ENCODE assay signal across 8 cellular contexts in the genomic region with DNA sequence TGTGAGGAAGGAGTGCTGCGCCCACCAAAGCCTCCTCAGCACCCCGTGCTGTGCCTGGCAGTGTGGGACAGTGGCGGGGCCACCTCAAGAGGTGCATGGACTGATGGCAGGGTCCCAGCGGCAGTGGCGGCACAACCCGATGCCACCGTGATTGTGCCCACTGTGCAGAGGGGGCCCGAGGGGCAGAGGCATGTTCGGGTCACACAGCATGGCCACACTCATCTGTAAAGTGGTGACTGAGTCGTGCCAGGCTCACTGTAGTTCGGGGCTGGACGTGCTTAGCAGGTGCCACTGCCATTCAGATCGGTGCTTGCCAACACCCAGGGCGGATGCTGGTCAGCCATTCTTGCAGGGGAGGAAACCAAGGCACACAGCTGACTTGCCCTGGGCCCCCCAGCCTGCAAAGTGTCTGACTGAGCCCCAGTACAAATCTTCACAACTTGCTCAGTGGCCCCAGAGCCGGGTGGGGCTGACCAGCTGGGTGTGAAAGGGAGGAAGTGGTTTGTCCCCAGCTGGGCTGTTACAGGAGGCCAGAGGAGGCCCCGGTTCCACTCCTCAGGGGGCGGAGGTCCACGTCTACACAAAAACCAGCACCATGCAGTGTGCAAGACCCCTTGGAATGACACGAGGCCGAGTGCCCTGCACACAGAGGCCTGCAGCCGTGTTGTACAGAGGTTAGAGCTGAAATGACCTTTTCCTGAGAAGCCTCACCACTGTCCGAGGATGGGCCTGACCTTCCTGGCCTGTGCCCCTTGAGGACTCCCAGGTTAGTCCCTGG. TPM values are rescaled to one million over a fixed set of nuclear protein-coding genes. Genes with fewer than 3 reads are reported as not detected.
A peak's percentile ranks its signal among the peaks of the same experiment; 100 is the strongest.
DNase-seq lines count a peak whose midpoint lies in the region; ATAC-seq, FAIRE-seq and TF ChIP-seq lines count a peak whose summit lies in the region.

No MANE protein-coding gene starts in this region.

- H3K9me3 ChIP-seq in HepG2 (ENCODE audit: low read length), result no peaks in the 10 kb centered on the region
- peaks cover 5% of the 10 kb centered on the region; the same call in 1 of the 2 replicates for H3K9me3 ChIP-seq in PC-9 (ENCODE audit: insufficient read depth, low read depth)
- H3K9me3 ChIP-seq in MG63, result peaks cover 6% of the 10 kb centered on the region; the same call in 1 of the 2 replicates

- peak; percentile 41 for DNase-seq in stimulated activated CD4-positive, alpha-beta T cell treated with anti-CD3 and anti-CD28 coated beads, Interleukin-4, amount 100 ng/mL, for 24 hours
- DNase-seq in stimulated activated CD4-positive, alpha-beta T cell treated with anti-CD3 and anti-CD28 coated beads, Interleukin-4, amount 100 ng/mL, for 4 hours, result no peak
- DNase-seq in activated CD4-positive, alpha-beta T cell treated with anti-CD3 and anti-CD28 coated beads, Interleukin-2, amount 50 U/mL, for 48 hours, result peak; percentile 51 to 53
- DNase-seq in HepG2 (ENCODE audit: low spot score) (no peak), PC-9 (no peak), AG08396 (ENCODE audit: low spot score) (no peak), dedifferentiated amniotic fluid mesenchymal stem cell (ENCODE audit: extremely low spot score) (no peak), MG63 (no peak)

- POLR2A ChIA-PET in HepG2 (lab: Yijun Ruan, JAX) (no interaction called here), PC-9 (lab: Charles Lee; ENCODE audit: unreplicated experiment) (no interaction called here)

- no peaks in the 10 kb centered on the region for H3K9me2 ChIP-seq in PC-9 (ENCODE audit: insufficient read depth)

- H3K9ac ChIP-seq in HepG2 (ENCODE audit: insufficient read depth, low read depth, low read length), result 0 out of 2 replicates have a peak overlapping the region, but pooled peaks have one; percentile 53

- no peaks in the 10 kb centered on the region for H4K20me1 ChIP-seq in HepG2 (ENCODE audit: insufficient read depth, low read length)
- no peaks in the 10 kb centered on the region for H4K20me1 ChIP-seq in PC-9 (ENCODE audit: insufficient read depth)

- H3K79me2 ChIP-seq in HepG2 (ENCODE audit: insufficient read depth, low read length) (no peaks in the 10 kb centered on the region), PC-9 (ENCODE audit: low read depth) (no peaks in the 10 kb centered on the region)

- H3K4me1 ChIP-seq in HepG2 (ENCODE audit: insufficient read depth, low read length) (peaks cover 34% of the 10 kb centered on the region), PC-9 (replicated peaks; ENCODE audit: insufficient read depth) (peaks cover 14% of the 10 kb centered on the region)

- TF ChIP-seq EP300 in HepG2 (IDR thresholded peaks at IDR 0.05; ENCODE audit: low read depth in 2 of 2, low read length in 2 of 2) (no peak), HepG2 (CRISPR knock-in tag; IDR thresholded peaks at IDR 0.05; ENCODE audit: borderline replicate concordance) (no peak)

- CTCF ChIA-PET in HepG2 (lab: Yijun Ruan, JAX; ENCODE audit: low intra/inter-chr PET ratio, low total read pairs), result no interaction called here
- CTCF ChIA-PET in PC-9 (lab: Charles Lee), result no interaction called here

- H2AFZ ChIP-seq in HepG2 (ENCODE audit: low read length) (no peak overlapping the region), PC-9 (no peak overlapping the region)

- H3K27ac ChIP-seq in HepG2 (ENCODE audit: extremely low read length, insufficient read depth, low read length), result no peak overlapping the region
- H3K27ac ChIP-seq in PC-9, result no peak overlapping the region

- peak; percentile 7; the same call in 2 of the 3 replicates for ATAC-seq in HepG2

- in situ Hi-C loops in HepG2 (cut with HindIII; ENCODE audit: extremely low pct_ligation_motif_present, low pct_unique_long_range_greater_than_20kb), result no loop called here

- WGBS in HepG2 (ENCODE audit: low lambda C conversion rate), result 32% methylated on average over 6 of the region's 22 CpGs

- H3K27me3 ChIP-seq in HepG2 (ENCODE audit: control insufficient read depth in 1 of 2, insufficient read depth in 2 of 2, low read length in 2 of 2) (0 out of 5 replicates have a peak, but pooled peaks cover 0 to 1% of the 10 kb centered on the region in 2 experiments), PC-9 (ENCODE audit: insufficient read depth, low read depth) (no peaks in the 10 kb centered on the region), MG63 (no peaks in the 10 kb centered on the region)

- no peak for TF ChIP-seq POLR2A in HepG2 (IDR thresholded peaks at IDR 0.05; ENCODE audit: insufficient read depth in 1 of 2, low read depth in 2 of 2, low read length in 2 of 2)

- H3K4me3 ChIP-seq in HepG2 (replicated peaks in 1 of 3; ENCODE audit: insufficient read depth in 1 of 3, low read depth in 2 of 3, low read length in 3 of 3) (peak overlapping the region in 2 of 3 experiments; percentile 39 to 65; a peak in 3 of 6 replicates), PC-9 (no peak overlapping the region), MG63 (no peak overlapping the region)

- intact Hi-C loops in HepG2 (cut with micrococcal nuclease; ENCODE audit: unreplicated experiment) (no loop called here), PC-9 (cut with micrococcal nuclease; ENCODE audit: unreplicated experiment) (no loop called here)

- BruUV-seq in HepG2 (replicated peaks; lab: Mats Ljungman, UMichigan) (no TSS peak), PC-9 (replicated peaks; lab: Mats Ljungman, UMichigan) (no TSS peak)

- TF ChIP-seq CTCF in HepG2 (CRISPR knock-in tag; IDR thresholded peaks at IDR 0.05) (no peak), PC-9 (conservative IDR thresholded peaks at IDR 0.05) (no peak)

- peaks cover 5% of the 10 kb centered on the region; the same call in 1 of the 2 replicates for H3F3A ChIP-seq in PC-9 (ENCODE audit: insufficient read depth, low read depth)

- peak overlapping the region; percentile 96 for H3K4me2 ChIP-seq in HepG2 (ENCODE audit: low read depth, low read length)
- H3K4me2 ChIP-seq in PC-9, result no peak overlapping the region

- no peak for TF ChIP-seq RAD21 in HepG2 (CRISPR knock-in tag; IDR thresholded peaks at IDR 0.05)

- H3K36me3 ChIP-seq in HepG2 (replicated peaks in 1 of 2; ENCODE audit: control insufficient read depth in 1 of 2, insufficient read depth in 2 of 2, low read length in 2 of 2) (no peaks in the 10 kb centered on the region), PC-9 (ENCODE audit: low read depth) (no peaks in the 10 kb centered on the region), MG63 (no peaks in the 10 kb centered on the region)

- FAIRE-seq in HepG2 (lab: Jason Lieb, UNC), result no peak

TF ChIP-seq in HepG2, 621 proteins besides CTCF, POLR2A, EP300 and RAD21 (continues in another document):
- TF ChIP-seq, protein P1, sequence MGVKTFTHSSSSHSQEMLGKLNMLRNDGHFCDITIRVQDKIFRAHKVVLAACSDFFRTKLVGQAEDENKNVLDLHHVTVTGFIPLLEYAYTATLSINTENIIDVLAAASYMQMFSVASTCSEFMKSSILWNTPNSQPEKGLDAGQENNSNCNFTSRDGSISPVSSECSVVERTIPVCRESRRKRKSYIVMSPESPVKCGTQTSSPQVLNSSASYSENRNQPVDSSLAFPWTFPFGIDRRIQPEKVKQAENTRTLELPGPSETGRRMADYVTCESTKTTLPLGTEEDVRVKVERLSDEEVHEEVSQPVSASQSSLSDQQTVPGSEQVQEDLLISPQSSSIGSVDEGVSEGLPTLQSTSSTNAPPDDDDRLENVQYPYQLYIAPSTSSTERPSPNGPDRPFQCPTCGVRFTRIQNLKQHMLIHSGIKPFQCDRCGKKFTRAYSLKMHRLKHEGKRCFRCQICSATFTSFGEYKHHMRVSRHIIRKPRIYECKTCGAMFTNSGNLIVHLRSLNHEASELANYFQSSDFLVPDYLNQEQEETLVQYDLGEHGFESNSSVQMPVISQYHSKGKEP (CRISPR knock-in tag; IDR thresholded peaks at IDR 0.05), result no peak
- TF ChIP-seq CENPX (CRISPR knock-in tag; IDR thresholded peaks at IDR 0.05), result no peak
- TF ChIP-seq, protein P2, sequence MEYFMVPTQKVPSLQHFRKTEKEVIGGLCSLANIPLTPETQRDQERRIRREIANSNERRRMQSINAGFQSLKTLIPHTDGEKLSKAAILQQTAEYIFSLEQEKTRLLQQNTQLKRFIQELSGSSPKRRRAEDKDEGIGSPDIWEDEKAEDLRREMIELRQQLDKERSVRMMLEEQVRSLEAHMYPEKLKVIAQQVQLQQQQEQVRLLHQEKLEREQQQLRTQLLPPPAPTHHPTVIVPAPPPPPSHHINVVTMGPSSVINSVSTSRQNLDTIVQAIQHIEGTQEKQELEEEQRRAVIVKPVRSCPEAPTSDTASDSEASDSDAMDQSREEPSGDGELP (IDR thresholded peaks at IDR 0.05; ENCODE audit: borderline replicate concordance, low read depth), result 0 out of 2 replicates have a peak, but pooled peaks have one; percentile 16

RNA-seq across cellular contexts. Expression of a gene that starts 17.8 kb away (rescaled TPM):
- total RNA-seq in HepG2 (2016; rRNA removed; fragmentation: Illumina TruSeq; extraction: Trizol), result 0.84 and 1.1 TPM in 2 replicates
- 0.40 and 0.53 TPM in 2 replicates for total RNA-seq in HepG2 (2016; cell fraction: cytosol; rRNA removed; fragmentation: Illumina TruSeq; extraction: Trizol; ENCODE audit: low read depth)
- total RNA-seq in HepG2 (2016; cell fraction: insoluble cytoplasmic fraction; rRNA removed; fragmentation: Illumina TruSeq; extraction: Trizol), result 0.73 and 1.0 TPM in 2 replicates
- total RNA-seq in HepG2 (2016; cell fraction: membrane; rRNA removed; fragmentation: Illumina TruSeq; extraction: Trizol), result 0.34 and 0.77 TPM in 2 replicates
- total RNA-seq in HepG2 (2016; cell fraction: nucleus; rRNA removed; fragmentation: Illumina TruSeq; extraction: Trizol), result 1.0 and 1.4 TPM in 2 replicates
- polyA plus RNA-seq in HepG2 (2011; rRNA removed), result 0.53 and 0.60 TPM in 2 replicates
- polyA plus RNA-seq in HepG2 (2011; cell fraction: cytosol; rRNA removed), result 0.29 and 0.70 TPM in 2 replicates
- 1.7 and 2.3 TPM in 2 replicates for polyA plus RNA-seq in HepG2 (2011; cell fraction: nucleus; rRNA removed)
- polyA plus RNA-seq in HepG2 (2012), result 0.68 and 1.4 TPM in 2 replicates
- 0.17 and 0.27 TPM in 2 replicates for polyA plus RNA-seq in HepG2 (2016; cell fraction: cytosol; fragmentation: Illumina TruSeq; extraction: Trizol; ENCODE audit: low read depth)
- polyA plus RNA-seq in HepG2 (2016; cell fraction: insoluble cytoplasmic fraction; fragmentation: Illumina TruSeq; extraction: Trizol; ENCODE audit: low read depth), result 0.63 and 0.74 TPM in 2 replicates
- 0.15 and 0.21 TPM in 2 replicates for polyA plus RNA-seq in HepG2 (2016; cell fraction: membrane; fragmentation: Illumina TruSeq; extraction: Trizol; ENCODE audit: low read depth)
- polyA plus RNA-seq in HepG2 (2016; cell fraction: nucleus; fragmentation: Illumina TruSeq; extraction: Trizol; ENCODE audit: insufficient read depth, low read depth), result 1.4 and 2.1 TPM in 2 replicates
- polyA minus RNA-seq in HepG2 (2011; rRNA and poly(A)+ RNA removed; ENCODE audit: low replicate concordance), result 1.2 and 1.3 TPM in 2 replicates
- polyA minus RNA-seq in HepG2 (2011; cell fraction: cytosol; rRNA and poly(A)+ RNA removed), result 0.49 and 0.79 TPM in 2 replicates
- 0.75 and 0.77 TPM in 2 replicates for polyA minus RNA-seq in HepG2 (2011; cell fraction: nucleus; rRNA and poly(A)+ RNA removed)
- 84.9 and 89.0 TPM in 2 replicates for total RNA-seq in PC-9 (2021)
- not detected in 2 replicates for total RNA-seq in MG63 (2014; rRNA removed; shearing (Covaris generic); ENCODE audit: low replicate concordance)

Comparison
In these comparisons a context has a peak if more than half of its experiments do, and no peak if none do; other contexts are left out.
1. DNase-seq: peak in stimulated activated CD4-positive, alpha-beta T cell treated with anti-CD3 and anti-CD28 coated beads, Interleukin-4, amount 100 ng/mL, for 24 hours (single experiment) and activated CD4-positive, alpha-beta T cell treated with anti-CD3 and anti-CD28 coated beads, Interleukin-2, amount 50 U/mL, for 48 hours (2 of 2); none in stimulated activated CD4-positive, alpha-beta T cell treated with anti-CD3 and anti-CD28 coated beads, Interleukin-4, amount 100 ng/mL, for 4 hours (0 of 2), HepG2 (single experiment), PC-9 (0 of 2), AG08396 (single experiment), dedifferentiated amniotic fluid mesenchymal stem cell (single experiment) and MG63 (single experiment).
2. H3K4me3 ChIP-seq: peak in HepG2 (2 of 3); none in PC-9 (single experiment) and MG63 (single experiment).
3. RNA of a gene that starts 17.8 kb away (total RNA-seq): 84.9 to 89.0 TPM in PC-9; 0.34 to 1.4 TPM in HepG2 and not detected in MG63; every median in the first group is over 10 times any median in the second.